Comparison of ENCODE assay signal across 8 cellular contexts in the genomic region with DNA sequence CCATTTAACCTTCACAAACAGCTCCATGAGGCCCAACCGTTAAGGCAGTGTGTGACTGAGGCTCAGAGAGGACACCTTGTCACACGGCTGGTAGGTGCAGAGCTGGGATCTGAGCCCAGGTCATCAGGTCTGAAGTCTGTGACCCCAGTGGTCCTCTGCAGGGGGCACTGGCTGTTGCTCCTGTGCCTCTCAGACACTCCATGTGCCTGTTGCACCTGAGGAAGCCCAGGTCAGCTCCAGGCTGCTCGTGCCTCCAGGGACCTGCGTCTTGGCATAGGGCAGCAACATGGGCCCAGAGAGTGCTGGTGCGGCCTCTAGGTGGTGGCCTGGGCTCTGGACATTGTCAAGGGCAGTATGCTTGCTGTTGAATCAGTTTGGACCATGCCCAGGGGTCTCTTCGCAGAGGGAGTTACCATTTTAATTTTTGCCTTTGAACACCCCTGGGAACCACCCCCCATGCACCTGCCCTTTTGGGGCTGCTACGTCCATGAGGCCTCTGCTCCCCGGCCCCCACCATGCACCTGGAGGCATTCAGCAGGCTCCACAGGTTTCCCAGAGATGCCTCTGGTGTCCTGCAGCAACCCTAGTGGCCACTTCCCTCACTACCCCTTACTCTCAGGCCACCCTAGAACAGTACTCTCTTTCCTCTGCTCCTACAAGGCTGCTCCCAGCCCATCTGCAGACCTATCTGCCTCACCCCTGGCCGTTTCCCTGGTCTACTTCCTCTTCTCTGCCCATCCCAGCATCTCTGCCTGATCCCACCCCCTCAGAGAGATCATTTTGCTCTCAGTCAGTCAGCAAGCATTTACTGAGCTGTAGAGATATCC. TPM values are rescaled to one million over a fixed set of nuclear protein-coding genes. Genes with fewer than 3 reads are reported as not detected.
DNase-seq lines count a peak whose midpoint lies in the region; ATAC-seq and TF ChIP-seq lines count a peak whose summit lies in the region.

No MANE protein-coding gene starts in this region.

- no peak for ATAC-seq in CD4-positive, alpha-beta T cell (ENCODE audit: poor library complexity)
- ATAC-seq in activated CD8-positive, alpha-beta T cell treated with anti-CD3 and anti-CD28 coated beads for 36 hours = no peak
- ATAC-seq in left lobe of liver = no peak
- no peak for ATAC-seq in GM18498 (IDR thresholded peaks at IDR 0.05; ENCODE audit: unreplicated experiment)
- ATAC-seq in HG03565 (IDR thresholded peaks at IDR 0.05; ENCODE audit: unreplicated experiment) = no peak

- TF ChIP-seq CTCF in CD4-positive, alpha-beta T cell (IDR thresholded peaks at IDR 0.05) = no peak
- no peak for TF ChIP-seq CTCF in HL-60 (IDR thresholded peaks at IDR 0.05; ENCODE audit: insufficient read depth, low read length)
- no peak for TF ChIP-seq CTCF in activated CD8-positive, alpha-beta T cell treated with anti-CD3 and anti-CD28 coated beads for 36 hours (IDR thresholded peaks at IDR 0.05)

- no peak overlapping the region for H3K4me3 Mint-ChIP-seq in CD4-positive, alpha-beta T cell
- H3K4me3 Mint-ChIP-seq in activated CD8-positive, alpha-beta T cell treated with anti-CD3 and anti-CD28 coated beads for 36 hours = no peak overlapping the region

- CTCF ChIA-PET in CD4-positive, alpha-beta T cell (lab: Charles Lee) = interaction anchor here (1.4 kb wide), 1 partner anchor 103 kb away, joined by 3 read pairs; no protein-coding TSS in a partner anchor
- CTCF ChIA-PET in activated CD8-positive, alpha-beta T cell treated with anti-CD3 and anti-CD28 coated beads for 36 hours (lab: Charles Lee) = interaction anchor here (0.6 to 24.0 kb wide), 7 partner anchors 11 to 219 kb away, joined by 3 to 745 read pairs (median 21); a partner anchor contains a TSS

- H3K27me3 Mint-ChIP-seq in CD4-positive, alpha-beta T cell = no peaks in the 10 kb centered on the region
- H3K27me3 Mint-ChIP-seq in activated CD8-positive, alpha-beta T cell treated with anti-CD3 and anti-CD28 coated beads for 36 hours = no peaks in the 10 kb centered on the region

- H3K27me3 ChIP-seq in CD4-positive, alpha-beta T cell (ENCODE audit: control insufficient read depth, insufficient read depth, low read length) = no peaks in the 10 kb centered on the region
- no peaks in the 10 kb centered on the region for H3K27me3 ChIP-seq in HL-60 (ENCODE audit: insufficient read depth, poor library complexity, severe bottlenecking)

- POLR2A ChIA-PET in CD4-positive, alpha-beta T cell (lab: Charles Lee) = no interaction called here
- POLR2A ChIA-PET in activated CD8-positive, alpha-beta T cell treated with anti-CD3 and anti-CD28 coated beads for 36 hours (lab: Charles Lee) = interaction anchor here (1.3 to 3.0 kb wide), 4 partner anchors 13 to 134 kb away, joined by 3 to 11 read pairs (median 7); no protein-coding TSS in a partner anchor

- H3K4me1 Mint-ChIP-seq in CD4-positive, alpha-beta T cell (ENCODE audit: low read depth) = peaks cover 45% of the 10 kb centered on the region
- peaks cover 51% of the 10 kb centered on the region for H3K4me1 Mint-ChIP-seq in activated CD8-positive, alpha-beta T cell treated with anti-CD3 and anti-CD28 coated beads for 36 hours (ENCODE audit: low read depth)

- peak in 1 of 10 experiments; percentile 24 for DNase-seq in CD4-positive, alpha-beta T cell
- DNase-seq in HL-60 (ENCODE audit: low read depth in 1 of 2, low spot score in 1 of 2) = peak; percentile 84 to 87
- peak; percentile 30 for DNase-seq in activated CD8-positive, alpha-beta T cell treated with anti-CD3 and anti-CD28 coated beads for 36 hours
- DNase-seq in left lobe of liver (ENCODE audit: low spot score) = peak; percentile 40
- DNase-seq in NCI-H2171 treated with DMSO at 0.1 percent for 48 hours (lab: John Stamatoyannopoulos, UW) = no peak
- no peak for DNase-seq in substantia nigra (lab: John Stamatoyannopoulos, UW)

- no peaks in the 10 kb centered on the region for H3K9me3 Mint-ChIP-seq in CD4-positive, alpha-beta T cell
- H3K9me3 Mint-ChIP-seq in activated CD8-positive, alpha-beta T cell treated with anti-CD3 and anti-CD28 coated beads for 36 hours = no peaks in the 10 kb centered on the region

- intact Hi-C loops in CD4-positive, alpha-beta T cell (cut with DNase I, micrococcal nuclease) = no loop called here
- intact Hi-C loops in activated CD8-positive, alpha-beta T cell treated with anti-CD3 and anti-CD28 coated beads for 36 hours (cut with micrococcal nuclease) = no loop called here

- no peak overlapping the region for H3K4me3 ChIP-seq in HL-60 (replicated peaks; ENCODE audit: insufficient read depth, low read length)

- peak overlapping the region; percentile 66 for H3K27ac Mint-ChIP-seq in CD4-positive, alpha-beta T cell
- H3K27ac Mint-ChIP-seq in activated CD8-positive, alpha-beta T cell treated with anti-CD3 and anti-CD28 coated beads for 36 hours = peak overlapping the region; percentile 92

- H3K27ac ChIP-seq in CD4-positive, alpha-beta T cell (ENCODE audit: low read depth, low read length) = no peak overlapping the region
- peak overlapping the region; percentile 89 for H3K27ac ChIP-seq in HL-60 (replicated peaks)
- H3K27ac ChIP-seq in substantia nigra (ENCODE audit: low read depth, low read length, poor library complexity, severe bottlenecking) = no peak overlapping the region

- H3K36me3 Mint-ChIP-seq in CD4-positive, alpha-beta T cell (ENCODE audit: low read depth) = no peaks in the 10 kb centered on the region
- peaks cover 2% of the 10 kb centered on the region for H3K36me3 Mint-ChIP-seq in activated CD8-positive, alpha-beta T cell treated with anti-CD3 and anti-CD28 coated beads for 36 hours (ENCODE audit: low read depth)

- H3K9me3 ChIP-seq in CD4-positive, alpha-beta T cell (ENCODE audit: control insufficient read depth, low read length) = no peaks in the 10 kb centered on the region

RNA-seq across cellular contexts. Expression of a gene that starts 25.2 kb away (rescaled TPM):
- not detected for total RNA-seq in CD4-positive, alpha-beta T cell
- not detected for total RNA-seq in activated CD8-positive, alpha-beta T cell treated with anti-CD3 and anti-CD28 coated beads for 36 hours
- 0.15 TPM for total RNA-seq in left lobe of liver

RNA-seq across cellular contexts. Expression of a gene that starts 48.1 kb away (rescaled TPM):
- 10 to 100 TPM; 14.8 to 15.4 TPM for total RNA-seq in CD4-positive, alpha-beta T cell
- 10 to 100 TPM; 40.8 to 42.0 TPM for total RNA-seq in activated CD8-positive, alpha-beta T cell treated with anti-CD3 and anti-CD28 coated beads for 36 hours
- total RNA-seq in left lobe of liver = 3.0 TPM

Comparison
In these comparisons a context has a peak if more than half of its experiments do, and no peak if none do; other contexts are left out.
1. DNase-seq: peak in HL-60 (2 of 2), activated CD8-positive, alpha-beta T cell treated with anti-CD3 and anti-CD28 coated beads for 36 hours (single experiment) and left lobe of liver (single experiment); none in NCI-H2171 treated with DMSO at 0.1 percent for 48 hours (single experiment) and substantia nigra (0 of 49).